Comparison of ENCODE assay signal across 8 cellular contexts in the genomic region with DNA sequence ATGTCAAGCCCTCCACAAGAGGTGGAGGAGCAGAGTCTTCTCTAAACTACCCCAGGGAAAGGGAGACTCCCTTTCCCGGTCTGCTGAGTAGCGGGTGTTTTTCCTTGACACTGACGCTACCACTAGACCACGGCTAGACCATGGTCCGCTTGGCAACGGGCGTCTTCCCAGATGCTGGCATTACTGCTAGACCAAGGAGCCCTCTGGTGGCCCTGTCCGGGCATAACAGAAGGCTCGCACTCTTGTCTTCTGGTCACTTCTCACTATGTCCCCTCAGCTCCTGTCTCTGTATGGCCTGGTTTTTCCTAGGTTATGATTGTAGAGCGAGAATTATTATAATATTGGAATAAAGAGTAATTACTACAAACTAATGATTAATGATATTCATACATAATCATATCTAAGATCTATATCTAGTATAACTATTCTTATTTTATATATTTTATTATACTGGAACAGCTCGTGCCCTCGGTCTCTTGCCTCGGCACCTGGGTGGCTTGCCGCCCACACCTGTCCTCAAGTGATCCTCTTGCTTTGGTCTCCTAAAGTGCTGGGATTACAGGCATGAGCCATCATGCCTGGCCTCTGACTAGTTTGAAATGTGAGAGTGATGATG. TPM values are rescaled to one million over a fixed set of nuclear protein-coding genes. Genes with fewer than 3 reads are reported as not detected.
A peak's percentile ranks its signal among the peaks of the same experiment; 100 is the strongest.
DNase-seq lines count a peak whose midpoint lies in the region; ATAC-seq and TF ChIP-seq lines count a peak whose summit lies in the region.
"Not testable (repeated sequence)": the region's sequence is repeated elsewhere in the genome, so short reads cannot be mapped to it uniquely, and the experiment has no call there.
"Had no signal": no experiment of that assay in that cellular context is flagged by ENCODE, and none has a peak within 500 bp of the region (broad histone marks: within the 10 kb centered on the region; RNA-seq: fewer than 3 reads in every experiment).

No MANE protein-coding gene starts in this region.

- H3K9me3 ChIP-seq in left lung, result not testable (repeated sequence)

- TF ChIP-seq CTCF in RWPE1 (conservative IDR thresholded peaks at IDR 0.05; ENCODE audit: low read depth) (peak; percentile 78), astrocyte of the cerebellum (IDR thresholded peaks at IDR 0.05; ENCODE audit: low read depth, low read length, missing control alignments) (peak; percentile 35), fibroblast of pulmonary artery (IDR thresholded peaks at IDR 0.05; ENCODE audit: low read length, missing control alignments) (peak; percentile 28), left lung (IDR thresholded peaks at IDR 0.05) (peak; percentile 57 to 71)

- not testable (repeated sequence) for H3K4me1 ChIP-seq in left lung

- DNase-seq in G401 (ENCODE audit: low spot score), result peak; percentile 55
- DNase-seq in MV-4-11 (lab: John Stamatoyannopoulos, UW), result peak; percentile 6
- not testable (repeated sequence) for DNase-seq in RWPE1 (ENCODE audit: low spot score); astrocyte of the cerebellum (ENCODE audit: low read depth)
- DNase-seq in fibroblast of pulmonary artery (ENCODE audit: low read depth), result peak; percentile 46
- DNase-seq in left lung, result peak in 1 of 2 donors; percentile 48
- DNase-seq in renal cortical epithelial cell (ENCODE audit: low read depth), result peak; percentile 47

- not testable (repeated sequence) for H3K27ac ChIP-seq in RWPE1, left lung

- not testable (repeated sequence) for H3K27me3 ChIP-seq in left lung

- H3K36me3 ChIP-seq in left lung, result not testable (repeated sequence)

- POLR2A ChIA-PET in RWPE1 (lab: Yijun Ruan, JAX; ENCODE audit: low non-redundant PET), result not testable (repeated sequence)

- not testable (repeated sequence) for H3K4me3 ChIP-seq in astrocyte of the cerebellum (ENCODE audit: low read depth, low read length); fibroblast of pulmonary artery (replicated peaks; ENCODE audit: low read depth, low read length); left lung

- CTCF ChIA-PET in RWPE1 (lab: Yijun Ruan, JAX), result interaction anchor here (0.6 to 2.1 kb wide), 5 partner anchors 138 to 248 kb away, joined by 3 to 8 read pairs (median 3); no protein-coding TSS in a partner anchor

- not testable (repeated sequence) for ATAC-seq in left lung

- in situ Hi-C loops in G401 (cut with HindIII; ENCODE audit: low sequenced_read_pairs); astrocyte of the cerebellum (cut with HindIII; ENCODE audit: low sequenced_read_pairs): not testable (repeated sequence)

- intact Hi-C loops in left lung (cut with DNase I), result not testable (repeated sequence)

RNA-seq across cellular contexts. Expression of gene RD3L, which starts 38.4 kb away (rescaled TPM):
- not detected in 2 replicates for total RNA-seq in G401 (2014; rRNA removed; shearing (Covaris generic))
- total RNA-seq in left lung (not detected), renal cortical epithelial cell (not detected in 2 replicates)
- total RNA-seq: skeletal muscle tissue had no signal

RNA-seq across cellular contexts. Expression of gene TDRD9, which starts 52.5 kb away (rescaled TPM):
- not detected in 2 replicates for total RNA-seq in G401 (2014; rRNA removed; shearing (Covaris generic))
- total RNA-seq in left lung (1 to 10 TPM; 5.4 to 9.1 TPM), renal cortical epithelial cell (2.8 and 4.5 TPM in 2 replicates)

Comparison
In these comparisons a context has a peak if more than half of its experiments do, and no peak if none do; other contexts are left out.
1. CTCF ChIP-seq: peak in every context shown above with its lines; median percentile 78 in RWPE1; 64 in left lung; 35 in astrocyte of the cerebellum; 28 in fibroblast of pulmonary artery.